8 cellular contexts compared by ENCODE assay signal in genomic region chr19:10960314-10961072, GRCh38. TPM values are rescaled to one million over a fixed set of nuclear protein-coding genes. Genes with fewer than 3 reads are reported as not detected.
A peak's percentile ranks its signal among the peaks of the same experiment; 100 is the strongest.
DNase-seq lines count a peak whose midpoint lies in the region; ATAC-seq, FAIRE-seq and TF ChIP-seq lines count a peak whose summit lies in the region.

Gene SMARCA4, plus strand, starts transcription at chr19:10961030. Its CDS starts 23,122 bp downstream, at chr19:10984152.

- H3K27me3 ChIP-seq in mononuclear cell (ENCODE audit: insufficient read depth, low read length), result no peaks in the 10 kb centered on the region

- TF ChIP-seq RAD21 in Ishikawa (IDR thresholded peaks at IDR 0.05; ENCODE audit: low read depth), result no peak

- DNase-seq in D721Med (ENCODE audit: insufficient read length, low spot score) (peak; percentile 86), OCI-M2 (lab: John Stamatoyannopoulos, UW; ENCODE audit: unreplicated experiment) (peak; percentile 100), activated T-cell treated with anti-CD3 and anti-CD28 coated beads for 4 hours (peak; percentile 96), epithelial cell of esophagus (ENCODE audit: low read depth) (peak; percentile 97)
- DNase-seq in stimulated activated CD8-positive, alpha-beta memory T cell treated with anti-CD3 and anti-CD28 coated beads, Interleukin-2, amount 100 ng/mL, for 48 hours (ENCODE audit: low read depth in 2 of 2), result peak; percentile 97 to 99

- H3K4me1 ChIP-seq in mononuclear cell (ENCODE audit: insufficient read depth, low read length), result peaks cover 41% of the 10 kb centered on the region

- peak; percentile 50 for TF ChIP-seq EP300 in Ishikawa (IDR thresholded peaks at IDR 0.05; ENCODE audit: borderline replicate concordance)

- peak; percentile 72 for ATAC-seq in GM21528 (IDR thresholded peaks at IDR 0.05; ENCODE audit: low FRiP score, unreplicated experiment)

- no peak for FAIRE-seq in D721Med (lab: Jason Lieb, UNC)

- TF ChIP-seq CTCF in D721Med (IDR thresholded peaks at IDR 0.05; ENCODE audit: insufficient read depth, missing control alignments), result no peak
- TF ChIP-seq CTCF in epithelial cell of esophagus (IDR thresholded peaks at IDR 0.05; ENCODE audit: insufficient read depth, low read depth, low read length, missing control alignments), result no peak

- H3K9me3 ChIP-seq in mononuclear cell (ENCODE audit: low read depth, low read length), result no peaks in the 10 kb centered on the region

- H3K4me3 ChIP-seq in epithelial cell of esophagus (ENCODE audit: low read length) (peak within 1 kb of the TSS; percentile 83), mononuclear cell (ENCODE audit: low read length) (peak within 1 kb of the TSS; percentile 79)

TF ChIP-seq in Ishikawa, 13 proteins besides CTCF, POLR2A, EP300 and RAD21:
- TF ChIP-seq FOXM1 (IDR thresholded peaks at IDR 0.05; ENCODE audit: borderline replicate concordance, low read depth), result no peak
- TF ChIP-seq TAF1 (IDR thresholded peaks at IDR 0.05; ENCODE audit: low read depth), result peak; percentile 80
- TF ChIP-seq TEAD4 (IDR thresholded peaks at IDR 0.05), result no peak
- TF ChIP-seq, protein P1, sequence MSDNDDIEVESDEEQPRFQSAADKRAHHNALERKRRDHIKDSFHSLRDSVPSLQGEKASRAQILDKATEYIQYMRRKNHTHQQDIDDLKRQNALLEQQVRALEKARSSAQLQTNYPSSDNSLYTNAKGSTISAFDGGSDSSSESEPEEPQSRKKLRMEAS (IDR thresholded peaks at IDR 0.05), result peak; percentile 98
- TF ChIP-seq NFIC (IDR thresholded peaks at IDR 0.05), result no peak
- no peak for TF ChIP-seq ZBTB7A (IDR thresholded peaks at IDR 0.05; ENCODE audit: low read depth)
- peak; percentile 37; the same call in 1 of the 2 replicates for TF ChIP-seq TCF12 (IDR thresholded peaks at IDR 0.05; ENCODE audit: low read depth)
- TF ChIP-seq, protein P2, sequence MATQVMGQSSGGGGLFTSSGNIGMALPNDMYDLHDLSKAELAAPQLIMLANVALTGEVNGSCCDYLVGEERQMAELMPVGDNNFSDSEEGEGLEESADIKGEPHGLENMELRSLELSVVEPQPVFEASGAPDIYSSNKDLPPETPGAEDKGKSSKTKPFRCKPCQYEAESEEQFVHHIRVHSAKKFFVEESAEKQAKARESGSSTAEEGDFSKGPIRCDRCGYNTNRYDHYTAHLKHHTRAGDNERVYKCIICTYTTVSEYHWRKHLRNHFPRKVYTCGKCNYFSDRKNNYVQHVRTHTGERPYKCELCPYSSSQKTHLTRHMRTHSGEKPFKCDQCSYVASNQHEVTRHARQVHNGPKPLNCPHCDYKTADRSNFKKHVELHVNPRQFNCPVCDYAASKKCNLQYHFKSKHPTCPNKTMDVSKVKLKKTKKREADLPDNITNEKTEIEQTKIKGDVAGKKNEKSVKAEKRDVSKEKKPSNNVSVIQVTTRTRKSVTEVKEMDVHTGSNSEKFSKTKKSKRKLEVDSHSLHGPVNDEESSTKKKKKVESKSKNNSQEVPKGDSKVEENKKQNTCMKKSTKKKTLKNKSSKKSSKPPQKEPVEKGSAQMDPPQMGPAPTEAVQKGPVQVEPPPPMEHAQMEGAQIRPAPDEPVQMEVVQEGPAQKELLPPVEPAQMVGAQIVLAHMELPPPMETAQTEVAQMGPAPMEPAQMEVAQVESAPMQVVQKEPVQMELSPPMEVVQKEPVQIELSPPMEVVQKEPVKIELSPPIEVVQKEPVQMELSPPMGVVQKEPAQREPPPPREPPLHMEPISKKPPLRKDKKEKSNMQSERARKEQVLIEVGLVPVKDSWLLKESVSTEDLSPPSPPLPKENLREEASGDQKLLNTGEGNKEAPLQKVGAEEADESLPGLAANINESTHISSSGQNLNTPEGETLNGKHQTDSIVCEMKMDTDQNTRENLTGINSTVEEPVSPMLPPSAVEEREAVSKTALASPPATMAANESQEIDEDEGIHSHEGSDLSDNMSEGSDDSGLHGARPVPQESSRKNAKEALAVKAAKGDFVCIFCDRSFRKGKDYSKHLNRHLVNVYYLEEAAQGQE (IDR thresholded peaks at IDR 0.05; ENCODE audit: low read depth), result no peak
- TF ChIP-seq YY1 (IDR thresholded peaks at IDR 0.05; ENCODE audit: low read depth), result peak; percentile 74
- no peak; the same call in 1 of the 2 replicates for TF ChIP-seq EGR1 (IDR thresholded peaks at IDR 0.05)
- TF ChIP-seq, protein P3, sequence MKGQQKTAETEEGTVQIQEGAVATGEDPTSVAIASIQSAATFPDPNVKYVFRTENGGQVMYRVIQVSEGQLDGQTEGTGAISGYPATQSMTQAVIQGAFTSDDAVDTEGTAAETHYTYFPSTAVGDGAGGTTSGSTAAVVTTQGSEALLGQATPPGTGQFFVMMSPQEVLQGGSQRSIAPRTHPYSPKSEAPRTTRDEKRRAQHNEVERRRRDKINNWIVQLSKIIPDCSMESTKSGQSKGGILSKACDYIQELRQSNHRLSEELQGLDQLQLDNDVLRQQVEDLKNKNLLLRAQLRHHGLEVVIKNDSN (IDR thresholded peaks at IDR 0.05), result no peak
- TF ChIP-seq CEBPB (IDR thresholded peaks at IDR 0.05), result 0 out of 2 replicates have a peak, but pooled peaks have one; percentile 28
- TF ChIP-seq CREB1 (IDR thresholded peaks at IDR 0.05; ENCODE audit: low read depth), result no peak
TF ChIP-seq in Ishikawa: peak in this region for 5.

RNA-seq across cellular contexts. Expression of gene SMARCA4, which starts in this region (rescaled TPM):
- total RNA-seq in mononuclear cell, result 36.0 TPM

Comparison
In these comparisons a context has a peak if more than half of its experiments do, and no peak if none do; other contexts are left out.
1. Peak in every context shown above with its lines: DNase-seq, ATAC-seq and H3K4me3 ChIP-seq.